In the genomic region with DNA sequence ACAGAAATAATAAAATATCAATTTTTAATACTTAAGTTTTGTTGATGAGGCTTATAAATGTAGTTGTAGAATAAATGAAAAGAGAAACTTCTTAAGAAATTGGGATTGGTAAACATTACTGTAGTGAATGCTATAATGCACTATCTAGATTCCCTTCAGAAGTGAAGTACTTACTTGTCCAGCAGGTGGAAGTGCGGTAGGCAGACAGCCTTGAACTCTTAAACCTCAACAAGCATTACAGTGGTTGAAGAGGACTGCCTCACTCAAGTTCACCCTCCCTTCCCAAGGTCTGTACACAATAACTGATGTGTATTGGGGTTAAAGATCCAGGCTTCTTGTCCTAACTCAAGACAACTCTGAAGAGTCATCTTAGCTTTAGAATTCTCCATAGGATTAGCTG, we compare ENCODE assay signal across 1 cellular context.
TF ChIP-seq lines count a peak whose summit lies in the region.

No MANE protein-coding gene starts in this region.

TF ChIP-seq in GM23338, 12 proteins besides CTCF, POLR2A, EP300 and RAD21 (continued from another document):
- TF ChIP-seq ZNF462 (CRISPR knock-in tag; IDR thresholded peaks at IDR 0.05), result no peak
- TF ChIP-seq CREB1 (CRISPR knock-in tag; IDR thresholded peaks at IDR 0.05; ENCODE audit: low read depth), result no peak
- no peak for TF ChIP-seq EZH2phosphoT487 (IDR thresholded peaks at IDR 0.05; ENCODE audit: unreplicated experiment)
